9 cellular contexts compared by ENCODE assay signal in genomic region chrX:71372388-71372787, GRCh38.
"Had no signal": no experiment of that assay in that cellular context is flagged by ENCODE, and none has a peak within 500 bp of the region (broad histone marks: within the 10 kb centered on the region; RNA-seq: fewer than 3 reads in every experiment).

No MANE protein-coding gene starts in this region.

- DNase-seq: GM23248, GOT3, H7, KG1 had no signal

- H3K4me3 Mint-ChIP-seq: IgD-negative memory B cell had no signal

- H3K9me3 ChIP-seq: HAP-1 had no signal

- FAIRE-seq: HepG2 had no signal

- H3K4me3 ChIP-seq: GM23248, HAP-1 had no signal

- H3K9ac ChIP-seq: GM23248 had no signal

- ATAC-seq: HCT116, HepG2 had no signal

- H2AFZ ChIP-seq: GM23248 had no signal

- H3K9me3 Mint-ChIP-seq: IgD-negative memory B cell had no signal

- H3K27ac ChIP-seq: GM23248, HL-60 had no signal

- H3K27me3 Mint-ChIP-seq: IgD-negative memory B cell had no signal
